8 cellular contexts compared by ENCODE assay signal in the genomic region with DNA sequence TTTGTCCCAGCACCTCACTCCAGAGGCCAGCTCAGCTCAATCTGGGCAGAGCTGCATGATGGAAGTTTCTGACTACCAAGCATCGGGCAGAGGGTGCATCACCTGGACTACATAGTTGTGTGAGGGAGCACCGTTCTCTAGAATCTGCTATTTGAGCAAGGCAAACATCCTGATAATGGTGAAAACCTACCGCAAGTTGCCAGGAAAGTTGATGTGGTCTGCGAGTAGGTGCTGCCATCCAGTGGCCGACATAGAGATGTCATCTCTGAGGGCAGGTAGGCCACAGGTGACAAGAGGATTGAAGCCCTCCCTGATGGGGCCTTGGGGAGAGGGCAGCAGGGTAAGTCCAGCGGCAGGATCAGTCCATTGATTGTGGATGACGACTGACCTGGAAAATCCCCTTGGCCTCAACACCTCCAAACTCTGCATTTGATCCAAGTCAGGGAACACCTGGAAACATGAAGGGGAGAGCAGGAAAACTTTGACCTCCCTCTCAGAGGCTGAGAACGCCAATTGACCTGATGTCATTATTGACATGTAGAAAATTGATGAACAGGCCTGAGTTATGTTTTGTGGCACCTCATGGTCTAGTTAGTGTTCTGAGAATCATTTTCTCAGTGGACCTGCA. TPM values are rescaled to one million over a fixed set of nuclear protein-coding genes. Genes with fewer than 3 reads are reported as not detected.
DNase-seq lines count a peak whose midpoint lies in the region; ATAC-seq, FAIRE-seq and TF ChIP-seq lines count a peak whose summit lies in the region.
"Had no signal": no experiment of that assay in that cellular context is flagged by ENCODE, and none has a peak within 500 bp of the region (broad histone marks: within the 10 kb centered on the region; RNA-seq: fewer than 3 reads in every experiment).

No MANE protein-coding gene starts in this region.

- intact Hi-C loops in left colon (cut with DNase I, micrococcal nuclease) = no loop called here

- peak; percentile 94 for ATAC-seq in GM21526 (IDR thresholded peaks at IDR 0.05; ENCODE audit: low FRiP score, unreplicated experiment)
- ATAC-seq in left colon = peak; percentile 34

- FAIRE-seq in GM12892 (lab: Jason Lieb, UNC) = peak; percentile 78

- in situ Hi-C loops in KBM-7 (cut with MboI; ENCODE audit: low pct_unique_long_range_greater_than_20kb, low sequenced_read_pairs) = no loop called here

- TF ChIP-seq POLR2A in GM12892 (IDR thresholded peaks at IDR 0.05; ENCODE audit: low read depth, low read length) = no peak

- no peak for DNase-seq in GM12892 (ENCODE audit: insufficient read length)
- DNase-seq in KBM-7 = peak; percentile 31
- peak; percentile 5 for DNase-seq in activated CD4-positive, alpha-beta T cell treated with anti-CD3 and anti-CD28 coated beads for 4 hours
- peak in 1 of 2 donors; percentile 18 for DNase-seq in left colon
- DNase-seq in medulla oblongata (ENCODE audit: extremely low spot score) = no peak
- DNase-seq in SKM-1 (lab: John Stamatoyannopoulos, UW; ENCODE audit: unreplicated experiment) = no peak

RNA-seq across cellular contexts. Expression of gene LPA, which starts 3.9 kb away (rescaled TPM):
- not detected for polyA plus RNA-seq in GM12892 (2012; ENCODE audit: missing spikeins)
- not detected for total RNA-seq in left colon
- total RNA-seq: lung microvascular endothelial cell had no signal

RNA-seq across cellular contexts. Expression of gene PLG, which starts 34.1 kb away (rescaled TPM):
- polyA plus RNA-seq in GM12892 (2012; ENCODE audit: missing spikeins) = 1.3 TPM
- not detected for total RNA-seq in left colon
- total RNA-seq: lung microvascular endothelial cell had no signal

Comparison
In these comparisons a context has a peak if more than half of its experiments do, and no peak if none do; other contexts are left out.
1. DNase-seq: peak in KBM-7 (single experiment) and activated CD4-positive, alpha-beta T cell treated with anti-CD3 and anti-CD28 coated beads for 4 hours (2 of 2); none in GM12892 (single experiment), medulla oblongata (single experiment) and SKM-1 (single experiment).